In the genomic region with DNA sequence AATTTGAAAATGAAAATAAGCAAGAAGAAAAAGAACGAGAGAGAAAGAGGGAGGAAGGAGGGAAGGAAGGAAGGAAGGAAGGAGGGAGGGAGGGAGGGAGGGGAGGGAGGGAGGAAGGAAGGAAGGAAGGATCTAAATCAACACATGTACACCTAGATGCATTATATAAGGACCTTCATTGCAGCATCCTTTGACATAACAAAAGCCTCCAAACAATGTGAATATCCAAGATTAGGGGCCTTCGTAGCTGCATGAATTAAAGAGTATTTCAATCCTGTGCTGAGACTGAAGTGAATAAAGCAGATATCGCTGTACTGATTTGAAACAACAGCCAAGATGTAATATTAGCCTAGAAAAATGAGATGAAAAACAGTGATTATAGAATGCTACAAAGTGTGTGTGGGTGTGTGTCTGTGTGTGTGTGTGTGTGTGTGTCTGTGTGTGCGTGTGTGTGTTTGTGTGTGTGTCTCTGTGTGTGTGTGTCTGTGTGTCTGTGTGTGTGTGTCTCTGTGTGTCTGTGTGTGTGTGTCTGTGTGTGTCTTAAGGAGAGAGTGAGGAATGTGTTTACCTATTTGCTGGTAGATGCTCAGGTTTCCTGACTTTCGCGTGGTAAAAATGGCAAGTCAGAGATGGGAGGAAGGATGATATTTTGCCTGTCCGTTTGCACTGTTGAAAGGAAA, we compare ENCODE assay signal across 1 cellular context.
A peak's percentile ranks its signal among the peaks of the same experiment; 100 is the strongest.
TF ChIP-seq lines count a peak whose summit lies in the region.

No MANE protein-coding gene starts in this region.

TF ChIP-seq in HepG2, 621 proteins besides CTCF, POLR2A, EP300 and RAD21 (continued from another document and continues in another):
- TF ChIP-seq, protein P1, sequence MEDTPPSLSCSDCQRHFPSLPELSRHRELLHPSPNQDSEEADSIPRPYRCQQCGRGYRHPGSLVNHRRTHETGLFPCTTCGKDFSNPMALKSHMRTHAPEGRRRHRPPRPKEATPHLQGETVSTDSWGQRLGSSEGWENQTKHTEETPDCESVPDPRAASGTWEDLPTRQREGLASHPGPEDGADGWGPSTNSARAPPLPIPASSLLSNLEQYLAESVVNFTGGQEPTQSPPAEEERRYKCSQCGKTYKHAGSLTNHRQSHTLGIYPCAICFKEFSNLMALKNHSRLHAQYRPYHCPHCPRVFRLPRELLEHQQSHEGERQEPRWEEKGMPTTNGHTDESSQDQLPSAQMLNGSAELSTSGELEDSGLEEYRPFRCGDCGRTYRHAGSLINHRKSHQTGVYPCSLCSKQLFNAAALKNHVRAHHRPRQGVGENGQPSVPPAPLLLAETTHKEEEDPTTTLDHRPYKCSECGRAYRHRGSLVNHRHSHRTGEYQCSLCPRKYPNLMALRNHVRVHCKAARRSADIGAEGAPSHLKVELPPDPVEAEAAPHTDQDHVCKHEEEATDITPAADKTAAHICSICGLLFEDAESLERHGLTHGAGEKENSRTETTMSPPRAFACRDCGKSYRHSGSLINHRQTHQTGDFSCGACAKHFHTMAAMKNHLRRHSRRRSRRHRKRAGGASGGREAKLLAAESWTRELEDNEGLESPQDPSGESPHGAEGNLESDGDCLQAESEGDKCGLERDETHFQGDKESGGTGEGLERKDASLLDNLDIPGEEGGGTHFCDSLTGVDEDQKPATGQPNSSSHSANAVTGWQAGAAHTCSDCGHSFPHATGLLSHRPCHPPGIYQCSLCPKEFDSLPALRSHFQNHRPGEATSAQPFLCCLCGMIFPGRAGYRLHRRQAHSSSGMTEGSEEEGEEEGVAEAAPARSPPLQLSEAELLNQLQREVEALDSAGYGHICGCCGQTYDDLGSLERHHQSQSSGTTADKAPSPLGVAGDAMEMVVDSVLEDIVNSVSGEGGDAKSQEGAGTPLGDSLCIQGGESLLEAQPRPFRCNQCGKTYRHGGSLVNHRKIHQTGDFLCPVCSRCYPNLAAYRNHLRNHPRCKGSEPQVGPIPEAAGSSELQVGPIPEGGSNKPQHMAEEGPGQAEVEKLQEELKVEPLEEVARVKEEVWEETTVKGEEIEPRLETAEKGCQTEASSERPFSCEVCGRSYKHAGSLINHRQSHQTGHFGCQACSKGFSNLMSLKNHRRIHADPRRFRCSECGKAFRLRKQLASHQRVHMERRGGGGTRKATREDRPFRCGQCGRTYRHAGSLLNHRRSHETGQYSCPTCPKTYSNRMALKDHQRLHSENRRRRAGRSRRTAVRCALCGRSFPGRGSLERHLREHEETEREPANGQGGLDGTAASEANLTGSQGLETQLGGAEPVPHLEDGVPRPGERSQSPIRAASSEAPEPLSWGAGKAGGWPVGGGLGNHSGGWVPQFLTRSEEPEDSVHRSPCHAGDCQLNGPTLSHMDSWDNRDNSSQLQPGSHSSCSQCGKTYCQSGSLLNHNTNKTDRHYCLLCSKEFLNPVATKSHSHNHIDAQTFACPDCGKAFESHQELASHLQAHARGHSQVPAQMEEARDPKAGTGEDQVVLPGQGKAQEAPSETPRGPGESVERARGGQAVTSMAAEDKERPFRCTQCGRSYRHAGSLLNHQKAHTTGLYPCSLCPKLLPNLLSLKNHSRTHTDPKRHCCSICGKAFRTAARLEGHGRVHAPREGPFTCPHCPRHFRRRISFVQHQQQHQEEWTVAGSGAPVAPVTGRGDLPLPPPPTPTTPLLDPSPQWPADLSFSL (CRISPR knock-in tag; IDR thresholded peaks at IDR 0.05), result peak; percentile 97
- no peak for TF ChIP-seq NCOA2 (CRISPR knock-in tag; IDR thresholded peaks at IDR 0.05)
- TF ChIP-seq, protein P2, sequence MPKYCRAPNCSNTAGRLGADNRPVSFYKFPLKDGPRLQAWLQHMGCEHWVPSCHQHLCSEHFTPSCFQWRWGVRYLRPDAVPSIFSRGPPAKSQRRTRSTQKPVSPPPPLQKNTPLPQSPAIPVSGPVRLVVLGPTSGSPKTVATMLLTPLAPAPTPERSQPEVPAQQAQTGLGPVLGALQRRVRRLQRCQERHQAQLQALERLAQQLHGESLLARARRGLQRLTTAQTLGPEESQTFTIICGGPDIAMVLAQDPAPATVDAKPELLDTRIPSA (CRISPR knock-in tag; IDR thresholded peaks at IDR 0.05; ENCODE audit: borderline replicate concordance), result no peak
- TF ChIP-seq AHR (CRISPR knock-in tag; IDR thresholded peaks at IDR 0.05), result no peak
- TF ChIP-seq, protein P3, sequence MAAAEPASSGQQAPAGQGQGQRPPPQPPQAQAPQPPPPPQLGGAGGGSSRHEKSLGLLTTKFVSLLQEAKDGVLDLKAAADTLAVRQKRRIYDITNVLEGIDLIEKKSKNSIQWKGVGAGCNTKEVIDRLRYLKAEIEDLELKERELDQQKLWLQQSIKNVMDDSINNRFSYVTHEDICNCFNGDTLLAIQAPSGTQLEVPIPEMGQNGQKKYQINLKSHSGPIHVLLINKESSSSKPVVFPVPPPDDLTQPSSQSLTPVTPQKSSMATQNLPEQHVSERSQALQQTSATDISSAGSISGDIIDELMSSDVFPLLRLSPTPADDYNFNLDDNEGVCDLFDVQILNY (CRISPR knock-in tag; conservative IDR thresholded peaks at IDR 0.05), result no peak
- no peak for TF ChIP-seq RFX5 (IDR thresholded peaks at IDR 0.05; ENCODE audit: low read depth, low read length)
- TF ChIP-seq STAT5B (CRISPR knock-in tag; IDR thresholded peaks at IDR 0.05), result no peak
- TF ChIP-seq SP1 (IDR thresholded peaks at IDR 0.05), result no peak
- no peak for TF ChIP-seq SP1 (CRISPR knock-in tag; IDR thresholded peaks at IDR 0.05)
- no peak for TF ChIP-seq MTA3 (CRISPR knock-in tag; IDR thresholded peaks at IDR 0.05)
- TF ChIP-seq, protein P4, sequence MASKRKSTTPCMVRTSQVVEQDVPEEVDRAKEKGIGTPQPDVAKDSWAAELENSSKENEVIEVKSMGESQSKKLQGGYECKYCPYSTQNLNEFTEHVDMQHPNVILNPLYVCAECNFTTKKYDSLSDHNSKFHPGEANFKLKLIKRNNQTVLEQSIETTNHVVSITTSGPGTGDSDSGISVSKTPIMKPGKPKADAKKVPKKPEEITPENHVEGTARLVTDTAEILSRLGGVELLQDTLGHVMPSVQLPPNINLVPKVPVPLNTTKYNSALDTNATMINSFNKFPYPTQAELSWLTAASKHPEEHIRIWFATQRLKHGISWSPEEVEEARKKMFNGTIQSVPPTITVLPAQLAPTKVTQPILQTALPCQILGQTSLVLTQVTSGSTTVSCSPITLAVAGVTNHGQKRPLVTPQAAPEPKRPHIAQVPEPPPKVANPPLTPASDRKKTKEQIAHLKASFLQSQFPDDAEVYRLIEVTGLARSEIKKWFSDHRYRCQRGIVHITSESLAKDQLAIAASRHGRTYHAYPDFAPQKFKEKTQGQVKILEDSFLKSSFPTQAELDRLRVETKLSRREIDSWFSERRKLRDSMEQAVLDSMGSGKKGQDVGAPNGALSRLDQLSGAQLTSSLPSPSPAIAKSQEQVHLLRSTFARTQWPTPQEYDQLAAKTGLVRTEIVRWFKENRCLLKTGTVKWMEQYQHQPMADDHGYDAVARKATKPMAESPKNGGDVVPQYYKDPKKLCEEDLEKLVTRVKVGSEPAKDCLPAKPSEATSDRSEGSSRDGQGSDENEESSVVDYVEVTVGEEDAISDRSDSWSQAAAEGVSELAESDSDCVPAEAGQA (IDR thresholded peaks at IDR 0.05; ENCODE audit: low read depth), result no peak
- TF ChIP-seq, protein P4 (CRISPR knock-in tag; IDR thresholded peaks at IDR 0.05; ENCODE audit: borderline replicate concordance), result no peak
- TF ChIP-seq, protein P5, sequence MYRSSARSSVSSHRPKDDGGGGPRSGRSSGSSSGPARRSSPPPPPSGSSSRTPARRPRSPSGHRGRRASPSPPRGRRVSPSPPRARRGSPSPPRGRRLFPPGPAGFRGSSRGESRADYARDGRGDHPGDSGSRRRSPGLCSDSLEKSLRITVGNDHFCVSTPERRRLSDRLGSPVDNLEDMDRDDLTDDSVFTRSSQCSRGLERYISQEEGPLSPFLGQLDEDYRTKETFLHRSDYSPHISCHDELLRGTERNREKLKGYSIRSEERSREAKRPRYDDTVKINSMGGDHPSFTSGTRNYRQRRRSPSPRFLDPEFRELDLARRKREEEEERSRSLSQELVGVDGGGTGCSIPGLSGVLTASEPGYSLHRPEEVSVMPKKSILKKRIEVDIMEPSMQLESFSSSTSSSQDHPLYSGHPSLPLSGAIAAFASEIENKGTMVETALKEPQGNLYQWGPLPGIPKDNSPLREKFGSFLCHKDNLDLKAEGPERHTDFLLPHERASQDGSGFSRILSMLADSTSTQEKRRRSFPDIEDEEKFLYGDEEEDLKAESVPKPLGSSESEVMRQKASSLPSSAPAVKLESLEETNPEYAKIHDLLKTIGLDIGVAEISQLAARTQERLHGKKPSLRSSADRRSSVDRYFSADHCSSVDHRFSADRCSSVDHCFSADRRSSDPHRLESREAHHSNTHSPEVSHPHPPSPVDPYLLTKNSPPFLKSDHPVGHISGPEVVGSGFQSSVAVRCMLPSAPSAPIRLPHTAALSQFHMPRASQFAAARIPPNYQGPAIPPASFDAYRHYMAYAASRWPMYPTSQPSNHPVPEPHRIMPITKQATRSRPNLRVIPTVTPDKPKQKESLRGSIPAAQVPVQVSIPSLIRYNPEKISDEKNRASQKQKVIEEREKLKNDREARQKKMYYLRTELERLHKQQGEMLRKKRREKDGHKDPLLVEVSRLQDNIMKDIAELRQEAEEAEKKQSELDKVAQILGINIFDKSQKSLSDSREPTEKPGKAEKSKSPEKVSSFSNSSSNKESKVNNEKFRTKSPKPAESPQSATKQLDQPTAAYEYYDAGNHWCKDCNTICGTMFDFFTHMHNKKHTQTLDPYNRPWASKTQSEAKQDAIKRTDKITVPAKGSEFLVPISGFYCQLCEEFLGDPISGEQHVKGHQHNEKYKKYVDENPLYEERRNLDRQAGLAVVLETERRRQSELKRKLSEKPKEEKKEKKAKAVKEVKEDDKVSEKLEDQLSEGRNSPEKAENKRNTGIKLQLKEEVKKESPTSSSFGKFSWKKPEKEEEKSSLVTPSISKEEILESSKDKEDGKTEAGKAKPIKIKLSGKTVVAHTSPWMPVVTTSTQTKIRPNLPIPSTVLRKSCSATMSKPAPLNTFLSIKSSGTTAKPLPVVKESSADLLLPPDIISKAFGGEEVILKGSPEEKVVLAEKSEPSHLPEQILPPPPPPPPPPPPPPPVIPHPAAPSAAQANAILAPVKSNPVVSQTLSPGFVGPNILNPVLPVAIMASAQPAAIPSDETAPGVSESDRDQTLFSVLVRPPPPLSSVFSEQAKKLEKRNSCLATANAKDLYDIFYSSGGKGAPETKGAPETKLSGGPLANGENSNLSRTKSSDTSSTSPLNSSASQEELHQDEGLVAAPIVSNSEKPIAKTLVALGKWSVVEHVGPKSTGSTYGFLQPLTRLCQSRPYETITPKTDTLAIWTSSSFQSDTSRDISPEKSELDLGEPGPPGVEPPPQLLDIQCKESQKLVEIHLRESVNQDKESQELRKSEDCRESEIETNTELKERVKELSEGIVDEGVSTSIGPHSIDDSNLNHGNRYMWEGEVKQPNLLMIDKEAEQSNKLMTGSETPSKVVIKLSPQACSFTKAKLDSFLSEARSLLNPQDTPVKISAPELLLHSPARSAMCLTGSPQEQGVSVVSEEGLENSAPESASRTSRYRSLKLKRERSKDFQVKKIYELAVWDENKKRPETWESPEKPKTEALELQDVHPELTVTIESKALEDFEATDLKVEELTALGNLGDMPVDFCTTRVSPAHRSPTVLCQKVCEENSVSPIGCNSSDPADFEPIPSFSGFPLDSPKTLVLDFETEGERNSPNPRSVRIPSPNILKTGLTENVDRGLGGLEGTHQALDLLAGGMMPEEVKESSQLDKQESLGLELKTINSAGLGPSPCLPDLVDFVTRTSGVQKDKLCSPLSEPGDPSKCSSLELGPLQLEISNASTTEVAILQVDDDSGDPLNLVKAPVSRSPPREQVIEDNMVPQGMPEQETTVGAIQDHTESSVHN (CRISPR knock-in tag; IDR thresholded peaks at IDR 0.05), result no peak
- TF ChIP-seq TBP (CRISPR knock-in tag; IDR thresholded peaks at IDR 0.05), result no peak
- no peak for TF ChIP-seq ZNF674 (CRISPR knock-in tag; IDR thresholded peaks at IDR 0.05; ENCODE audit: low read depth)
- TF ChIP-seq PITX1 (CRISPR knock-in tag; IDR thresholded peaks at IDR 0.05), result no peak
- TF ChIP-seq, protein P6, sequence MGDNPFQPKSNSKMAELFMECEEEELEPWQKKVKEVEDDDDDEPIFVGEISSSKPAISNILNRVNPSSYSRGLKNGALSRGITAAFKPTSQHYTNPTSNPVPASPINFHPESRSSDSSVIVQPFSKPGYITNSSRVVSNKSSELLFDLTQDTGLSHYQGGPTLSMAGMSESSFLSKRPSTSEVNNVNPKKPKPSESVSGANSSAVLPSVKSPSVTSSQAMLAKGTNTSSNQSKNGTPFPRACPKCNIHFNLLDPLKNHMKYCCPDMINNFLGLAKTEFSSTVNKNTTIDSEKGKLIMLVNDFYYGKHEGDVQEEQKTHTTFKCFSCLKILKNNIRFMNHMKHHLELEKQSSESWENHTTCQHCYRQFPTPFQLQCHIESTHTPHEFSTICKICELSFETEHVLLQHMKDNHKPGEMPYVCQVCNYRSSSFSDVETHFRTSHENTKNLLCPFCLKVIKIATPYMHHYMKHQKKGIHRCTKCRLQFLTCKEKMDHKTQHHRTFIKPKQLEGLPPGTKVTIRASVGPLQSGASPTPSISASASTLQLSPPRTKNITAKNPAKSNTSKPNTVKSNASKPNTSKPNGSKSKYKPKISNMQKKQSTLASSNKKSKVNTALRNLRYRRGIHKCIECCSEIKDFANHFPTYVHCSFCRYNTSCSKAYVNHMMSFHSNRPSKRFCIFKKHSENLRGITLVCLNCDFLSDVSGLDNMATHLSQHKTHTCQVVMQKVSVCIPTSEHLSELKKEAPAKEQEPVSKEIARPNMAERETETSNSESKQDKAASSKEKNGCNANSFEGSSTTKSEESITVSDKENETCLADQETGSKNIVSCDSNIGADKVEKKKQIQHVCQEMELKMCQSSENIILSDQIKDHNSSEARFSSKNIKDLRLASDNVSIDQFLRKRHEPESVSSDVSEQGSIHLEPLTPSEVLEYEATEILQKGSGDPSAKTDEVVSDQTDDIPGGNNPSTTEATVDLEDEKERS (CRISPR knock-in tag; IDR thresholded peaks at IDR 0.05), result no peak
- no peak for TF ChIP-seq HNF4G (IDR thresholded peaks at IDR 0.05; ENCODE audit: borderline replicate concordance, low read depth, low read length)
- no peak for TF ChIP-seq HNF4G (CRISPR knock-in tag; IDR thresholded peaks at IDR 0.05; ENCODE audit: borderline replicate concordance, low read depth)
- TF ChIP-seq FOXC1 (CRISPR knock-in tag; IDR thresholded peaks at IDR 0.05; ENCODE audit: borderline replicate concordance), result no peak
- no peak for TF ChIP-seq TEAD2 (CRISPR knock-in tag; IDR thresholded peaks at IDR 0.05)
- peak; percentile 53 for TF ChIP-seq FOXA1 (IDR thresholded peaks at IDR 0.05)
- TF ChIP-seq FOXA1 (CRISPR knock-in tag; IDR thresholded peaks at IDR 0.05), result no peak
- no peak for TF ChIP-seq KLF11 (CRISPR knock-in tag; IDR thresholded peaks at IDR 0.05)
- no peak for TF ChIP-seq ZNF326 (CRISPR knock-in tag; IDR thresholded peaks at IDR 0.05; ENCODE audit: borderline replicate concordance)
- no peak for TF ChIP-seq FOXA3 (CRISPR knock-in tag; IDR thresholded peaks at IDR 0.05)
- peak; percentile 6; the same call in 1 of the 2 replicates for TF ChIP-seq FOXK2 (IDR thresholded peaks at IDR 0.05)
